ENCODE assay signal across 8 cellular contexts in genomic region chr6:41545703-41546474, GRCh38. TPM values are rescaled to one million over a fixed set of nuclear protein-coding genes. Genes with fewer than 3 reads are reported as not detected.
A peak's percentile ranks its signal among the peaks of the same experiment; 100 is the strongest.
DNase-seq lines count a peak whose midpoint lies in the region; ATAC-seq, FAIRE-seq and TF ChIP-seq lines count a peak whose summit lies in the region.

Gene FOXP4 (plus strand): TSS chr6:41546381. CDS start chr6:41565761, 19,380 bp downstream.

- WGBS in small intestine, 3 donors, result 0 to 1% (median 0%) methylated on average over 35 to 61 of the region's 61 CpGs

- FAIRE-seq in small intestine (lab: Jason Lieb, UNC), result no peak

- H3K36me3 ChIP-seq in ACC112 (ENCODE audit: insufficient read depth, low read length), result no peaks in the 10 kb centered on the region
- H3K36me3 ChIP-seq in small intestine (ENCODE audit: control insufficient read depth in 2 of 2, insufficient read depth in 2 of 2, low read length in 2 of 2), result no peaks in the 10 kb centered on the region

- H3K27me3 ChIP-seq in ACC112 (ENCODE audit: insufficient read depth, low read length) (no peaks in the 10 kb centered on the region), small intestine (ENCODE audit: control insufficient read depth in 2 of 2, insufficient read depth in 2 of 2, low read length in 2 of 2) (no peaks in the 10 kb centered on the region)

- peak within 1 kb of the TSS; percentile 98 for H3K4me3 ChIP-seq in ACC112 (ENCODE audit: low read depth, low read length)
- peak within 1 kb of the TSS; percentile 82 to 93 for H3K4me3 ChIP-seq in small intestine (ENCODE audit: low read depth in 1 of 2, low read length in 2 of 2)

- DNase-seq in NCI-H2171 (lab: John Stamatoyannopoulos, UW) (peak; percentile 91), T47D (ENCODE audit: low read depth in 1 of 2, low spot score in 1 of 2) (peak; percentile 92 to 96), iPS-NIHi11 (ENCODE audit: low spot score) (peak; percentile 89), small intestine (peak; percentile 94)

- H3K27ac ChIP-seq in ACC112 (ENCODE audit: low read depth, low read length) (peak within 1 kb of the TSS; percentile 16; the same call in 1 of the 2 replicates), VCaP (peak within 1 kb of the TSS; percentile 91), small intestine (ENCODE audit: low read depth in 1 of 2, low read length in 1 of 2) (peak within 1 kb of the TSS; percentile 61 to 72)

- TF ChIP-seq CTCF in VCaP (conservative IDR thresholded peaks at IDR 0.05), result no peak

- in situ Hi-C loops in T47D (cut with HindIII; ENCODE audit: low pct_unique_long_range_greater_than_20kb, low sequenced_read_pairs), result no loop called here

- peaks cover 12% of the 10 kb centered on the region for H3K79me2 ChIP-seq in ACC112 (ENCODE audit: control insufficient read depth, insufficient read depth, low read length, unreplicated experiment)

- peak; percentile 74 for ATAC-seq in GM18868 (IDR thresholded peaks at IDR 0.05; ENCODE audit: unreplicated experiment)
- ATAC-seq in HG03103 (IDR thresholded peaks at IDR 0.05; ENCODE audit: low read depth, unreplicated experiment), result peak; percentile 61

- H3K4me1 ChIP-seq in ACC112 (ENCODE audit: control insufficient read depth, insufficient read depth, low read length, unreplicated experiment), result no peaks in the 10 kb centered on the region
- H3K4me1 ChIP-seq in small intestine (ENCODE audit: control insufficient read depth in 2 of 2, insufficient read depth in 1 of 2, low read depth in 1 of 2, low read length in 1 of 2), result peaks cover 3 to 15% of the 10 kb centered on the region in 2 donors

- H2AFZ ChIP-seq in ACC112 (ENCODE audit: low read length, unreplicated experiment), result peak within 1 kb of the TSS; percentile 83

- no peaks in the 10 kb centered on the region for H3K9me3 ChIP-seq in small intestine (ENCODE audit: control insufficient read depth, low read depth)

RNA-seq across cellular contexts. Expression of gene FOXP4, which starts in this region (rescaled TPM):
- 10 to 100 TPM; 13.8 to 18.5 (median 14.3) TPM for polyA plus RNA-seq in small intestine

Comparison
In these comparisons a context has a peak if more than half of its experiments do, and no peak if none do; other contexts are left out.
1. Peak in every context shown above with its lines: DNase-seq, ATAC-seq, H3K4me3 ChIP-seq and H3K27ac ChIP-seq.
2. H3K27ac ChIP-seq: peak in every context shown above with its lines; median percentile 91 in VCaP; 66 in small intestine; 16 in ACC112.